ENCODE assay signal across 8 cellular contexts in genomic region chr1:44417351-44418021, GRCh38. TPM values are rescaled to one million over a fixed set of nuclear protein-coding genes. Genes with fewer than 3 reads are reported as not detected.
A peak's percentile ranks its signal among the peaks of the same experiment; 100 is the strongest.
DNase-seq lines count a peak whose midpoint lies in the region; ATAC-seq and FAIRE-seq lines count a peak whose summit lies in the region.

No MANE protein-coding gene starts in this region.

- peak; percentile 89 for DNase-seq in Ammon's horn (ENCODE audit: low spot score)
- DNase-seq in adipocyte (ENCODE audit: low read depth): no peak
- no peak for DNase-seq in RCC 7860 (ENCODE audit: low spot score)

- H3K4me3 ChIP-seq in HUES48 (ENCODE audit: low read depth, low read length) (peak overlapping the region; percentile 63), adipocyte (ENCODE audit: low read length) (peak overlapping the region; percentile 23), iPS-18a (ENCODE audit: low read length) (peak overlapping the region; percentile 63), skeletal muscle tissue (ENCODE audit: low read length in 3 of 3) (peak overlapping the region in 2 of 3 donors; percentile 7 to 32)

- H3K36me3 ChIP-seq in HUES48 (ENCODE audit: control insufficient read depth, insufficient read depth, low read length) (peaks cover 19% of the 10 kb centered on the region), adipocyte (ENCODE audit: control insufficient read depth, insufficient read depth, low read length, severe bottlenecking) (no peaks in the 10 kb centered on the region), iPS-18a (ENCODE audit: control insufficient read depth, low read depth, low read length) (peaks cover 17% of the 10 kb centered on the region), skeletal muscle tissue (ENCODE audit: control insufficient read depth in 3 of 3, insufficient read depth in 3 of 3, low read length in 3 of 3) (no peaks in the 10 kb centered on the region)

- H3K27me3 ChIP-seq in HUES48 (ENCODE audit: control insufficient read depth, insufficient read depth, low read length): peaks cover 75% of the 10 kb centered on the region
- peaks cover 85% of the 10 kb centered on the region for H3K27me3 ChIP-seq in adipocyte (replicated peaks; ENCODE audit: control insufficient read depth, insufficient read depth, low read length)
- H3K27me3 ChIP-seq in iPS-18a (ENCODE audit: control insufficient read depth, insufficient read depth, low read length): peaks cover 71% of the 10 kb centered on the region
- H3K27me3 ChIP-seq in skeletal muscle tissue (ENCODE audit: control insufficient read depth in 3 of 3, insufficient read depth in 3 of 3, low read length in 3 of 3): peaks cover 82 to 85% (median 82%) of the 10 kb centered on the region in 3 donors

- H3K4me1 ChIP-seq in HUES48 (ENCODE audit: control insufficient read depth, insufficient read depth, low read length) (peaks cover 28% of the 10 kb centered on the region), adipocyte (ENCODE audit: control insufficient read depth, insufficient read depth, low read length) (peaks cover 5% of the 10 kb centered on the region), iPS-18a (ENCODE audit: control insufficient read depth, low read depth, low read length) (peaks cover 32% of the 10 kb centered on the region), skeletal muscle tissue (ENCODE audit: control insufficient read depth in 3 of 3, insufficient read depth in 3 of 3, low read length in 3 of 3) (peaks cover 4 to 8% (median 5%) of the 10 kb centered on the region in 3 donors)

- H3K9ac ChIP-seq in HUES48 (ENCODE audit: low read depth, low read length) (no peak overlapping the region; the same call in 1 of the 2 replicates), adipocyte (ENCODE audit: low read length) (no peak overlapping the region), iPS-18a (ENCODE audit: low read length) (peak overlapping the region; percentile 53), skeletal muscle tissue (ENCODE audit: low read depth in 1 of 3, low read length in 3 of 3) (no peak overlapping the region)

- FAIRE-seq in RCC 7860 (lab: Jason Lieb, UNC): no peak

- ATAC-seq in HG03460 (IDR thresholded peaks at IDR 0.05; ENCODE audit: unreplicated experiment) (no peak), GM19023 (IDR thresholded peaks at IDR 0.05; ENCODE audit: unreplicated experiment) (no peak)

- H3K27ac ChIP-seq in HUES48 (ENCODE audit: low read depth, low read length): peak overlapping the region; percentile 46
- H3K27ac ChIP-seq in iPS-18a (ENCODE audit: low read length): no peak overlapping the region
- H3K27ac ChIP-seq in skeletal muscle tissue (ENCODE audit: low read depth, low read length): no peak overlapping the region

- no peaks in the 10 kb centered on the region for H3K9me3 ChIP-seq in HUES48 (ENCODE audit: control insufficient read depth, insufficient read depth, low read length)
- no peaks in the 10 kb centered on the region for H3K9me3 ChIP-seq in adipocyte (ENCODE audit: control insufficient read depth, low read length)
- no peaks in the 10 kb centered on the region for H3K9me3 ChIP-seq in iPS-18a (ENCODE audit: control insufficient read depth, low read depth, low read length)
- no peaks in the 10 kb centered on the region for H3K9me3 ChIP-seq in skeletal muscle tissue (ENCODE audit: control insufficient read depth in 3 of 3, low read length in 3 of 3)

RNA-seq across cellular contexts. Expression of gene RNF220, which starts 12.4 kb away (rescaled TPM):
- total RNA-seq in skeletal muscle tissue: 25.1 TPM
